In genomic region chr7:42167206-42167913, GRCh38 we compare ENCODE assay signal across 30 cellular contexts.
DNase-seq lines count a peak whose midpoint lies in the region; ATAC-seq, FAIRE-seq and TF ChIP-seq lines count a peak whose summit lies in the region.
"Had no signal": no experiment of that assay in that cellular context is flagged by ENCODE, and none has a peak within 500 bp of the region (broad histone marks: within the 10 kb centered on the region; RNA-seq: fewer than 3 reads in every experiment).

No MANE protein-coding gene starts in this region.

- DNase-seq in A549 (ENCODE audit: low read depth in 1 of 2, low spot score in 1 of 2) (peak; percentile 14 to 25), HT-29 (ENCODE audit: low spot score) (peak; percentile 23), amniotic epithelial cell (ENCODE audit: low read depth) (peak; percentile 46), kidney tubule cell (ENCODE audit: low spot score) (peak; percentile 66), NCI-H2081 (lab: John Stamatoyannopoulos, UW) (no peak), iPS-NIHi7 (ENCODE audit: extremely low spot score) (no peak), tibial artery (no peak)
- DNase-seq in activated naive CD4-positive, alpha-beta T cell treated with anti-CD3 and anti-CD28 coated beads, Interleukin-2, amount 10 ng/mL, durations not matched to agents 7 days and 5 days, result no peak
- DNase-seq: activated CD4-positive, alpha-beta T cell treated with anti-CD3 and anti-CD28 coated beads, Interleukin-2, amount 10 ng/mL, durations not matched to agents 7 days and 5 days; activated T-cell treated with anti-CD3 and anti-CD28 coated beads, Interleukin-2, amount 50 U/mL, for 4 hours; adrenal gland; DMS79; effector CD4-positive, alpha-beta T cell; foreskin keratinocyte; KG1; left ventricle myocardium inferior; naive thymus-derived CD4-positive, alpha-beta T cell; NCI-H1436 treated with DMSO at 0.1 percent for 48 hours; NCI-H510A; nucleus accumbens; PC-9; SHP77 treated with DMSO at 0.1 percent for 48 hours; SW 1271; T1000 had no signal

- CTCF ChIA-PET in A549 (lab: Yijun Ruan, JAX), result interaction anchor here (1.0 to 1.1 kb wide), 2 partner anchors 11 to 18 kb away, joined by 3 to 4 read pairs; no protein-coding TSS in a partner anchor
- CTCF ChIA-PET in activated naive CD4-positive, alpha-beta T cell treated with anti-CD3 and anti-CD28 coated beads, Interleukin-2, amount 10 ng/mL, durations not matched to agents 7 days and 5 days (lab: Charles Lee), result no interaction called here

- H3K36me3 Mint-ChIP-seq in activated naive CD4-positive, alpha-beta T cell treated with anti-CD3 and anti-CD28 coated beads, Interleukin-2, amount 10 ng/mL, durations not matched to agents 7 days and 5 days, result no peaks in the 10 kb centered on the region
- H3K36me3 Mint-ChIP-seq: naive thymus-derived CD4-positive, alpha-beta T cell had no signal

- no peaks in the 10 kb centered on the region for H3K36me3 ChIP-seq in tibial artery
- H3K36me3 ChIP-seq: adrenal gland, breast epithelium, left ventricle myocardium inferior, thoracic aorta had no signal

- no peak overlapping the region for H3K4me3 ChIP-seq in A549
- H3K4me3 ChIP-seq in tibial artery, result no peak overlapping the region
- H3K4me3 ChIP-seq: adrenal gland, breast epithelium, left ventricle myocardium inferior, PC-9, thoracic aorta had no signal

- ATAC-seq in A549, result peak in 1 of 2 experiments; percentile 55; a peak in 2 of 6 replicates
- ATAC-seq: activated T-cell treated with anti-CD3 and anti-CD28 coated beads, Interleukin-2, amount 50 U/mL, for 4 hours; foreskin keratinocyte; naive thymus-derived CD4-positive, alpha-beta T cell; WTC11 had no signal

- H3K27ac ChIP-seq in A549 (no peak overlapping the region), tibial artery (no peak overlapping the region)
- H3K27ac ChIP-seq: adrenal gland, epithelial cell of prostate, foreskin keratinocyte, left ventricle myocardium inferior, PC-9, thoracic aorta had no signal

- intact Hi-C loops in tibial artery (cut with DNase I; ENCODE audit: low total_unique reads), result no loop called here

- H3K4me1 Mint-ChIP-seq in activated naive CD4-positive, alpha-beta T cell treated with anti-CD3 and anti-CD28 coated beads, Interleukin-2, amount 10 ng/mL, durations not matched to agents 7 days and 5 days, result no peaks in the 10 kb centered on the region
- H3K4me1 Mint-ChIP-seq: activated CD4-positive, alpha-beta T cell treated with anti-CD3 and anti-CD28 coated beads, Interleukin-2, amount 10 ng/mL, durations not matched to agents 7 days and 5 days; B cell had no signal

- H3K9me3 ChIP-seq in A549, result no peaks in the 10 kb centered on the region
- H3K9me3 ChIP-seq in tibial artery, result no peaks in the 10 kb centered on the region
- H3K9me3 ChIP-seq: adrenal gland, breast epithelium, left ventricle myocardium inferior, thoracic aorta had no signal

- peaks cover 14% of the 10 kb centered on the region for H3K4me1 ChIP-seq in A549
- peaks cover 0 to 4% (median 1%) of the 10 kb centered on the region in 4 donors for H3K4me1 ChIP-seq in tibial artery
- H3K4me1 ChIP-seq: breast epithelium, left ventricle myocardium inferior had no signal

- no peak overlapping the region for H3K27ac Mint-ChIP-seq in activated naive CD4-positive, alpha-beta T cell treated with anti-CD3 and anti-CD28 coated beads, Interleukin-2, amount 10 ng/mL, durations not matched to agents 7 days and 5 days
- H3K27ac Mint-ChIP-seq: activated CD4-positive, alpha-beta T cell treated with anti-CD3 and anti-CD28 coated beads, Interleukin-2, amount 10 ng/mL, durations not matched to agents 7 days and 5 days; B cell; stimulated activated naive CD8-positive, alpha-beta T cell treated with anti-CD3 and anti-CD28 coated beads, Interleukin-15, Interleukin-2, amounts not matched to agents 100 ng/mL and 50 ng/mL, for 24 hours had no signal

- H3K27me3 ChIP-seq in tibial artery, result no peaks in the 10 kb centered on the region
- H3K27me3 ChIP-seq: adrenal gland, breast epithelium, foreskin keratinocyte had no signal

- no peak for TF ChIP-seq POLR2A in A549 (IDR thresholded peaks at IDR 0.05; ENCODE audit: low read length)

- 21% methylated on average over 3 of the region's 3 CpGs for WGBS in A549 (ENCODE audit: missing lambda C conversion rate)

- TF ChIP-seq RAD21 in A549 (conservative IDR thresholded peaks at IDR 0.05 in 1 of 2, IDR thresholded peaks at IDR 0.05 in 1 of 2), result no peak

- no peaks in the 10 kb centered on the region for H3K27me3 Mint-ChIP-seq in activated naive CD4-positive, alpha-beta T cell treated with anti-CD3 and anti-CD28 coated beads, Interleukin-2, amount 10 ng/mL, durations not matched to agents 7 days and 5 days
- H3K27me3 Mint-ChIP-seq: B cell; naive thymus-derived CD4-positive, alpha-beta T cell; stimulated activated naive CD8-positive, alpha-beta T cell treated with anti-CD3 and anti-CD28 coated beads, Interleukin-15, Interleukin-2, amounts not matched to agents 100 ng/mL and 50 ng/mL, for 24 hours had no signal

- peak overlapping the region; percentile 62 for H3K4me2 ChIP-seq in A549
- H3K4me2 ChIP-seq: PC-9 had no signal

- no peaks in the 10 kb centered on the region for H3K9me3 Mint-ChIP-seq in activated naive CD4-positive, alpha-beta T cell treated with anti-CD3 and anti-CD28 coated beads, Interleukin-2, amount 10 ng/mL, durations not matched to agents 7 days and 5 days
- H3K9me3 Mint-ChIP-seq: activated CD4-positive, alpha-beta T cell treated with anti-CD3 and anti-CD28 coated beads, Interleukin-2, amount 10 ng/mL, durations not matched to agents 7 days and 5 days; activated T-cell treated with anti-CD3 and anti-CD28 coated beads, Interleukin-2, amount 50 U/mL, for 4 hours; naive thymus-derived CD4-positive, alpha-beta T cell; stimulated activated naive CD8-positive, alpha-beta T cell treated with anti-CD3 and anti-CD28 coated beads, Interleukin-15, Interleukin-2, amounts not matched to agents 100 ng/mL and 50 ng/mL, for 24 hours; WTC11 had no signal

- H3K4me3 Mint-ChIP-seq in activated naive CD4-positive, alpha-beta T cell treated with anti-CD3 and anti-CD28 coated beads, Interleukin-2, amount 10 ng/mL, durations not matched to agents 7 days and 5 days, result no peak overlapping the region
- H3K4me3 Mint-ChIP-seq: activated CD4-positive, alpha-beta T cell treated with anti-CD3 and anti-CD28 coated beads, Interleukin-2, amount 10 ng/mL, durations not matched to agents 7 days and 5 days; activated T-cell treated with anti-CD3 and anti-CD28 coated beads, Interleukin-2, amount 50 U/mL, for 4 hours; B cell; naive thymus-derived CD4-positive, alpha-beta T cell; stimulated activated naive CD8-positive, alpha-beta T cell treated with anti-CD3 and anti-CD28 coated beads, Interleukin-15, Interleukin-2, amounts not matched to agents 100 ng/mL and 50 ng/mL, for 24 hours; WTC11 had no signal

- POLR2A ChIA-PET in A549 (lab: Yijun Ruan, JAX), result no interaction called here

- no peak for FAIRE-seq in A549 (lab: Jason Lieb, UNC)

- TF ChIP-seq CTCF in A549 (IDR thresholded peaks at IDR 0.05), result no peak
- TF ChIP-seq CTCF in tibial artery (IDR thresholded peaks at IDR 0.05), result no peak

- TF ChIP-seq EP300 in A549 (IDR thresholded peaks at IDR 0.05), result no peak

TF ChIP-seq in A549, 52 proteins besides CTCF, POLR2A, EP300 and RAD21:
- TF ChIP-seq JUNB (IDR thresholded peaks at IDR 0.05), result 0 out of 2 replicates have a peak, but pooled peaks have one; percentile 18
- TF ChIP-seq CBX2 (IDR thresholded peaks at IDR 0.05; ENCODE audit: borderline replicate concordance, low read depth), result no peak

Comparison
In these comparisons a context has a peak if more than half of its experiments do, and no peak if none do; other contexts are left out.
1. DNase-seq: peak in A549 (2 of 2), HT-29 (single experiment), amniotic epithelial cell (single experiment) and kidney tubule cell (single experiment); none in activated naive CD4-positive, alpha-beta T cell treated with anti-CD3 and anti-CD28 coated beads, Interleukin-2, amount 10 ng/mL, durations not matched to agents 7 days and 5 days (single experiment), NCI-H2081 (0 of 2), iPS-NIHi7 (single experiment) and tibial artery (0 of 2).